In genomic region chr9:35516481-35516880, GRCh38 we compare ENCODE assay signal across 8 cellular contexts. TPM values are rescaled to one million over a fixed set of nuclear protein-coding genes. Genes with fewer than 3 reads are reported as not detected.
A peak's percentile ranks its signal among the peaks of the same experiment; 100 is the strongest.
DNase-seq lines count a peak whose midpoint lies in the region; ATAC-seq, FAIRE-seq and TF ChIP-seq lines count a peak whose summit lies in the region.

No MANE protein-coding gene starts in this region.

- H3K4me3 ChIP-seq in astrocyte (ENCODE audit: insufficient read depth, low read depth, low read length) = no peak overlapping the region
- H3K4me3 ChIP-seq in skin epidermis = no peak overlapping the region

- peaks cover 6% of the 10 kb centered on the region for H3K36me3 Mint-ChIP-seq in astrocyte (ENCODE audit: low read depth, unreplicated experiment)

- H3K4me2 ChIP-seq in astrocyte (ENCODE audit: low read length) = peak overlapping the region; percentile 73

- H2AFZ ChIP-seq in astrocyte (ENCODE audit: low read depth, low read length) = no peak overlapping the region

- no peaks in the 10 kb centered on the region for H3K27me3 Mint-ChIP-seq in astrocyte (ENCODE audit: low read depth, unreplicated experiment)

- peaks cover 79% of the 10 kb centered on the region for H3K4me1 Mint-ChIP-seq in astrocyte (ENCODE audit: low read depth, unreplicated experiment)

- peak overlapping the region; percentile 70 for H3K4me3 Mint-ChIP-seq in astrocyte (ENCODE audit: unreplicated experiment)

- FAIRE-seq in astrocyte (lab: Jason Lieb, UNC) = peak; percentile 76

- no peaks in the 10 kb centered on the region for H3K27me3 ChIP-seq in astrocyte (ENCODE audit: insufficient read depth, low read length)

- H3K79me2 ChIP-seq in astrocyte (ENCODE audit: insufficient read depth, low read length) = peaks cover 60% of the 10 kb centered on the region

- no peak for TF ChIP-seq CTCF in astrocyte (IDR thresholded peaks at IDR 0.05; ENCODE audit: insufficient read depth, low read depth, low read length)

- H3K27ac ChIP-seq in astrocyte (ENCODE audit: low read depth, low read length) (peak overlapping the region; percentile 96), skin epidermis (peak overlapping the region in 12 of 21 experiments; percentile 1 to 84 (median 60))

- peak overlapping the region; percentile 72 for H3K9ac ChIP-seq in astrocyte (ENCODE audit: low read length)

- H3K9me3 Mint-ChIP-seq in astrocyte (ENCODE audit: unreplicated experiment) = no peaks in the 10 kb centered on the region

- H4K20me1 ChIP-seq in astrocyte (ENCODE audit: insufficient read depth, low read length) = no peaks in the 10 kb centered on the region

- DNase-seq in H4 (ENCODE audit: low spot score) (peak; percentile 25), astrocyte (ENCODE audit: low read depth) (peak; percentile 87), inferior parietal cortex (ENCODE audit: extremely low spot score) (peak; percentile 18), NCI-H2227 (lab: John Stamatoyannopoulos, UW; ENCODE audit: unreplicated experiment) (no peak), SKM-1 (lab: John Stamatoyannopoulos, UW; ENCODE audit: unreplicated experiment) (no peak)
- DNase-seq in activated T-cell treated with anti-CD3 and anti-CD28 coated beads, Interleukin-2, amount 50 U/mL, for 48 hours = no peak

- no peak for ATAC-seq in GM19463 (IDR thresholded peaks at IDR 0.05; ENCODE audit: unreplicated experiment)

- H3K4me1 ChIP-seq in astrocyte (ENCODE audit: insufficient read depth, low read length) = peaks cover 67% of the 10 kb centered on the region

- H3K9me3 ChIP-seq in astrocyte (ENCODE audit: insufficient read depth, low read depth, low read length) = no peaks in the 10 kb centered on the region

- H3K36me3 ChIP-seq in astrocyte (ENCODE audit: insufficient read depth, low read length) = no peaks in the 10 kb centered on the region

- peak overlapping the region; percentile 100 for H3K27ac Mint-ChIP-seq in astrocyte (ENCODE audit: unreplicated experiment)

RNA-seq across cellular contexts. Expression of gene RUSC2, which starts 26.6 kb away (rescaled TPM):
- 6.2 and 8.7 TPM in 2 replicates for total RNA-seq in H4 (2014; rRNA removed; shearing (Covaris generic))
- 63.8 and 67.4 TPM in 2 replicates for total RNA-seq in astrocyte

Comparison
In these comparisons a context has a peak if more than half of its experiments do, and no peak if none do; other contexts are left out.
1. DNase-seq: peak in H4 (single experiment), astrocyte (single experiment) and inferior parietal cortex (single experiment); none in NCI-H2227 (single experiment), SKM-1 (single experiment) and activated T-cell treated with anti-CD3 and anti-CD28 coated beads, Interleukin-2, amount 50 U/mL, for 48 hours (0 of 2).